10 cellular contexts compared by ENCODE assay signal in genomic region chr12:93060666-93061413, GRCh38.
DNase-seq lines count a peak whose midpoint lies in the region; ATAC-seq and TF ChIP-seq lines count a peak whose summit lies in the region.
"Had no signal": no experiment of that assay in that cellular context is flagged by ENCODE, and none has a peak within 500 bp of the region (broad histone marks: within the 10 kb centered on the region; RNA-seq: fewer than 3 reads in every experiment).

No MANE protein-coding gene starts in this region.

- H2BK5ac ChIP-seq in mesenchymal stem cell (ENCODE audit: low read depth, low read length, poor library complexity, severe bottlenecking): no peak overlapping the region

- no peak overlapping the region for H3K23ac ChIP-seq in mesenchymal stem cell (ENCODE audit: low read length in 2 of 2)

- H3K14ac ChIP-seq in mesenchymal stem cell (ENCODE audit: low read length in 2 of 2): no peak overlapping the region

- no peak for TF ChIP-seq CTCF in breast epithelium (IDR thresholded peaks at IDR 0.05)

- peaks cover 13% of the 10 kb centered on the region for H3K4me1 Mint-ChIP-seq in activated CD4-positive, alpha-beta T cell treated with anti-CD3 and anti-CD28 coated beads, Interleukin-2, amount 10 ng/mL, durations not matched to agents 7 days and 5 days
- H3K4me1 Mint-ChIP-seq in activated CD4-positive, alpha-beta memory T cell treated with anti-CD3 and anti-CD28 coated beads, Interleukin-2, amount 10 ng/mL, durations not matched to agents 7 days and 5 days: peaks cover 4% of the 10 kb centered on the region
- H3K4me1 Mint-ChIP-seq: CD4-positive, CD25-positive, alpha-beta regulatory T cell had no signal

- H2AK5ac ChIP-seq in mesenchymal stem cell (ENCODE audit: low read length, severe bottlenecking): no peak overlapping the region

- no peak overlapping the region for H4K8ac ChIP-seq in mesenchymal stem cell (ENCODE audit: low read length)

- H3K36me3 ChIP-seq in adipocyte (ENCODE audit: control insufficient read depth, insufficient read depth, low read length, severe bottlenecking) (no peaks in the 10 kb centered on the region), mesenchymal stem cell (ENCODE audit: control insufficient read depth in 1 of 2, insufficient read depth in 2 of 2, low read depth in 1 of 2, low read length in 2 of 2) (no peaks in the 10 kb centered on the region), Karpas-422 (ENCODE audit: insufficient read depth, low read length) (no peaks in the 10 kb centered on the region), breast epithelium (no peaks in the 10 kb centered on the region)
- H3K36me3 ChIP-seq: pancreas had no signal

- H3K9me3 Mint-ChIP-seq in activated CD4-positive, alpha-beta T cell treated with anti-CD3 and anti-CD28 coated beads, Interleukin-2, amount 10 ng/mL, durations not matched to agents 7 days and 5 days: no peaks in the 10 kb centered on the region
- H3K9me3 Mint-ChIP-seq in activated CD4-positive, alpha-beta memory T cell treated with anti-CD3 and anti-CD28 coated beads, Interleukin-2, amount 10 ng/mL, durations not matched to agents 7 days and 5 days: no peaks in the 10 kb centered on the region

- H3K4me3 ChIP-seq in adipocyte (ENCODE audit: low read length): peak overlapping the region; percentile 14
- peak overlapping the region in 1 of 2 experiments; percentile 62 for H3K4me3 ChIP-seq in mesenchymal stem cell (ENCODE audit: insufficient read depth in 1 of 2, low read depth in 1 of 2, low read length in 2 of 2)
- no peak overlapping the region for H3K4me3 ChIP-seq in Karpas-422 (ENCODE audit: low read length)
- H3K4me3 ChIP-seq in breast epithelium: no peak overlapping the region
- H3K4me3 ChIP-seq: pancreas had no signal

- no peaks in the 10 kb centered on the region for H3K36me3 Mint-ChIP-seq in activated CD4-positive, alpha-beta T cell treated with anti-CD3 and anti-CD28 coated beads, Interleukin-2, amount 10 ng/mL, durations not matched to agents 7 days and 5 days (ENCODE audit: low read depth)
- H3K36me3 Mint-ChIP-seq in activated CD4-positive, alpha-beta memory T cell treated with anti-CD3 and anti-CD28 coated beads, Interleukin-2, amount 10 ng/mL, durations not matched to agents 7 days and 5 days (ENCODE audit: low read depth): no peaks in the 10 kb centered on the region
- H3K36me3 Mint-ChIP-seq: CD4-positive, CD25-positive, alpha-beta regulatory T cell had no signal

- CTCF ChIA-PET in activated CD4-positive, alpha-beta T cell treated with anti-CD3 and anti-CD28 coated beads, Interleukin-2, amount 10 ng/mL, durations not matched to agents 7 days and 5 days (lab: Charles Lee): no interaction called here
- CTCF ChIA-PET in activated CD4-positive, alpha-beta memory T cell treated with anti-CD3 and anti-CD28 coated beads, Interleukin-2, amount 10 ng/mL, durations not matched to agents 7 days and 5 days (lab: Charles Lee): no interaction called here

- 55% methylated on average over 7 of the region's 8 CpGs for WGBS in mesenchymal stem cell

- POLR2A ChIA-PET in activated CD4-positive, alpha-beta T cell treated with anti-CD3 and anti-CD28 coated beads, Interleukin-2, amount 10 ng/mL, durations not matched to agents 7 days and 5 days (lab: Charles Lee): no interaction called here
- POLR2A ChIA-PET in activated CD4-positive, alpha-beta memory T cell treated with anti-CD3 and anti-CD28 coated beads, Interleukin-2, amount 10 ng/mL, durations not matched to agents 7 days and 5 days (lab: Charles Lee): no interaction called here

- H2AFZ ChIP-seq in mesenchymal stem cell (ENCODE audit: low read depth, low read length) (no peak overlapping the region), Karpas-422 (ENCODE audit: low read length) (no peak overlapping the region)

- peak; percentile 21 for DNase-seq in activated CD4-positive, alpha-beta T cell treated with anti-CD3 and anti-CD28 coated beads for 48 hours
- DNase-seq in activated CD4-positive, alpha-beta T cell treated with anti-CD3 and anti-CD28 coated beads, Interleukin-2, amount 10 ng/mL, durations not matched to agents 7 days and 5 days: no peak
- DNase-seq in adipocyte (ENCODE audit: low read depth) (peak; percentile 72), mesenchymal stem cell (peak; percentile 69), Karpas-422 (no peak), breast epithelium (ENCODE audit: low spot score in 2 of 2) (no peak)
- DNase-seq in activated CD4-positive, alpha-beta memory T cell treated with anti-CD3 and anti-CD28 coated beads, Interleukin-2, amount 10 ng/mL, durations not matched to agents 7 days and 5 days: no peak
- DNase-seq: pancreas had no signal

- no peak overlapping the region for H3K18ac ChIP-seq in mesenchymal stem cell (ENCODE audit: low read depth in 1 of 2, low read length in 2 of 2)

- H3K27me3 ChIP-seq in adipocyte (replicated peaks; ENCODE audit: control insufficient read depth, insufficient read depth, low read length) (peaks cover 15% of the 10 kb centered on the region), mesenchymal stem cell (ENCODE audit: control insufficient read depth in 1 of 2, insufficient read depth in 1 of 2, low read length in 2 of 2) (peaks cover 0 to 33% of the 10 kb centered on the region in 2 experiments), Karpas-422 (ENCODE audit: low read length) (no peaks in the 10 kb centered on the region), breast epithelium (no peaks in the 10 kb centered on the region)
- H3K27me3 ChIP-seq: pancreas had no signal

- H3K9me2 ChIP-seq in Karpas-422 (replicated peaks; ENCODE audit: insufficient read depth, low read length): no peaks in the 10 kb centered on the region

- ATAC-seq in HG03135 (IDR thresholded peaks at IDR 0.05; ENCODE audit: unreplicated experiment): peak; percentile 35

- no peak overlapping the region for H2BK120ac ChIP-seq in mesenchymal stem cell (ENCODE audit: low read depth, low read length)

- no peak for TF ChIP-seq POLR2A in breast epithelium (IDR thresholded peaks at IDR 0.05)

- H3K4me1 ChIP-seq in adipocyte (ENCODE audit: control insufficient read depth, insufficient read depth, low read length) (peaks cover 9% of the 10 kb centered on the region), mesenchymal stem cell (ENCODE audit: control insufficient read depth, insufficient read depth, low read depth, low read length) (no peaks in the 10 kb centered on the region), Karpas-422 (ENCODE audit: low read length) (peaks cover 5% of the 10 kb centered on the region), breast epithelium (no peaks in the 10 kb centered on the region)
- H3K4me1 ChIP-seq: pancreas had no signal

- H3K27ac Mint-ChIP-seq in activated CD4-positive, alpha-beta T cell treated with anti-CD3 and anti-CD28 coated beads, Interleukin-2, amount 10 ng/mL, durations not matched to agents 7 days and 5 days: no peak overlapping the region
- H3K27ac Mint-ChIP-seq in activated CD4-positive, alpha-beta memory T cell treated with anti-CD3 and anti-CD28 coated beads, Interleukin-2, amount 10 ng/mL, durations not matched to agents 7 days and 5 days: no peak overlapping the region
- H3K27ac Mint-ChIP-seq: CD4-positive, CD25-positive, alpha-beta regulatory T cell had no signal

- H3K79me1 ChIP-seq in mesenchymal stem cell (replicated peaks; ENCODE audit: low read length, poor library complexity, severe bottlenecking): no peaks in the 10 kb centered on the region

- no peak overlapping the region for H3K4me3 Mint-ChIP-seq in activated CD4-positive, alpha-beta T cell treated with anti-CD3 and anti-CD28 coated beads, Interleukin-2, amount 10 ng/mL, durations not matched to agents 7 days and 5 days
- H3K4me3 Mint-ChIP-seq in activated CD4-positive, alpha-beta memory T cell treated with anti-CD3 and anti-CD28 coated beads, Interleukin-2, amount 10 ng/mL, durations not matched to agents 7 days and 5 days: no peak overlapping the region
- H3K4me3 Mint-ChIP-seq: CD4-positive, CD25-positive, alpha-beta regulatory T cell had no signal

- H3K27ac ChIP-seq in mesenchymal stem cell (ENCODE audit: low read length, poor library complexity, severe bottlenecking) (peak overlapping the region; percentile 12), Karpas-422 (ENCODE audit: low read length) (no peak overlapping the region), breast epithelium (peak overlapping the region in 1 of 2 donors; percentile 47)
- H3K27ac ChIP-seq: pancreas had no signal

- H3K9ac ChIP-seq in adipocyte (ENCODE audit: low read length): no peak overlapping the region
- H3K9ac ChIP-seq in mesenchymal stem cell (ENCODE audit: low read length): peak overlapping the region; percentile 65
- H3K9ac ChIP-seq in Karpas-422 (ENCODE audit: low read length): no peak overlapping the region

- H3K9me3 ChIP-seq in adipocyte (ENCODE audit: control insufficient read depth, low read length): no peaks in the 10 kb centered on the region
- H3K9me3 ChIP-seq in mesenchymal stem cell (ENCODE audit: control insufficient read depth, low read length): no peaks in the 10 kb centered on the region
- H3K9me3 ChIP-seq in Karpas-422 (ENCODE audit: low read length): no peaks in the 10 kb centered on the region
- H3K9me3 ChIP-seq in breast epithelium: no peaks in the 10 kb centered on the region
- H3K9me3 ChIP-seq: pancreas had no signal

- no peak overlapping the region for H3K4ac ChIP-seq in mesenchymal stem cell (ENCODE audit: low read depth in 1 of 2, low read length in 2 of 2)

- H3K4me2 ChIP-seq in mesenchymal stem cell (ENCODE audit: low read length, poor library complexity, severe bottlenecking) (peak overlapping the region; percentile 46), Karpas-422 (ENCODE audit: low read depth, low read length, poor library complexity, severe bottlenecking) (no peak overlapping the region)

- H4K20me1 ChIP-seq in Karpas-422 (ENCODE audit: insufficient read depth, low read depth, low read length): no peaks in the 10 kb centered on the region

- H2BK12ac ChIP-seq in mesenchymal stem cell (ENCODE audit: low read length in 2 of 2): no peak overlapping the region

- no peak overlapping the region for H2BK15ac ChIP-seq in mesenchymal stem cell (ENCODE audit: low read depth, poor library complexity, severe bottlenecking)

- no peak overlapping the region for H4K91ac ChIP-seq in mesenchymal stem cell (ENCODE audit: low read length)

- intact Hi-C loops in breast epithelium (cut with DNase I; ENCODE audit: low total_unique reads): loop anchor here (10.0 kb wide), 1 partner anchor 1414 kb away; no protein-coding TSS in a partner anchor

- peaks cover 11% of the 10 kb centered on the region for H3K27me3 Mint-ChIP-seq in activated CD4-positive, alpha-beta T cell treated with anti-CD3 and anti-CD28 coated beads, Interleukin-2, amount 10 ng/mL, durations not matched to agents 7 days and 5 days
- peaks cover 23% of the 10 kb centered on the region for H3K27me3 Mint-ChIP-seq in activated CD4-positive, alpha-beta memory T cell treated with anti-CD3 and anti-CD28 coated beads, Interleukin-2, amount 10 ng/mL, durations not matched to agents 7 days and 5 days

- no peaks in the 10 kb centered on the region for H3K79me2 ChIP-seq in Karpas-422 (ENCODE audit: low read length)

Comparison
In these comparisons a context has a peak if more than half of its experiments do, and no peak if none do; other contexts are left out.
1. DNase-seq: peak in activated CD4-positive, alpha-beta T cell treated with anti-CD3 and anti-CD28 coated beads for 48 hours (single experiment), adipocyte (single experiment) and mesenchymal stem cell (single experiment); none in activated CD4-positive, alpha-beta T cell treated with anti-CD3 and anti-CD28 coated beads, Interleukin-2, amount 10 ng/mL, durations not matched to agents 7 days and 5 days (single experiment), Karpas-422 (single experiment), breast epithelium (0 of 2) and activated CD4-positive, alpha-beta memory T cell treated with anti-CD3 and anti-CD28 coated beads, Interleukin-2, amount 10 ng/mL, durations not matched to agents 7 days and 5 days (single experiment).